In genomic region chr2:172967036-172967982, GRCh38 we compare ENCODE assay signal across 25 cellular contexts.
DNase-seq lines count a peak whose midpoint lies in the region; ATAC-seq, FAIRE-seq and TF ChIP-seq lines count a peak whose summit lies in the region.
"Had no signal": no experiment of that assay in that cellular context is flagged by ENCODE, and none has a peak within 500 bp of the region (broad histone marks: within the 10 kb centered on the region; RNA-seq: fewer than 3 reads in every experiment).

No MANE protein-coding gene starts in this region.

- 77% methylated on average over 16 of the region's 16 CpGs for WGBS in A549 (ENCODE audit: missing lambda C conversion rate)

- H3K79me2 ChIP-seq in PC-3 (ENCODE audit: low read length), result no peaks in the 10 kb centered on the region
- no peaks in the 10 kb centered on the region for H3K79me2 ChIP-seq in fibroblast of lung (ENCODE audit: control insufficient read depth, insufficient read depth, low read length)
- no peaks in the 10 kb centered on the region for H3K79me2 ChIP-seq in osteoblast (ENCODE audit: insufficient read depth, low read length)
- H3K79me2 ChIP-seq in MM.1S (ENCODE audit: low read length), result no peaks in the 10 kb centered on the region
- H3K79me2 ChIP-seq: hepatocyte, parathyroid adenoma had no signal

- TF ChIP-seq POLR2A in A549 (IDR thresholded peaks at IDR 0.05; ENCODE audit: low read length), result no peak

- H3K9me3 ChIP-seq in A549, result no peaks in the 10 kb centered on the region
- H3K9me3 ChIP-seq in PC-3 (ENCODE audit: low read length), result no peaks in the 10 kb centered on the region
- no peaks in the 10 kb centered on the region for H3K9me3 ChIP-seq in fibroblast of lung (ENCODE audit: control insufficient read depth, insufficient read depth, low read depth, low read length)
- H3K9me3 ChIP-seq in osteoblast (ENCODE audit: low read depth, low read length), result no peaks in the 10 kb centered on the region
- no peaks in the 10 kb centered on the region for H3K9me3 ChIP-seq in MM.1S (replicated peaks; ENCODE audit: insufficient read depth, low read length)
- H3K9me3 ChIP-seq: BLaER1 treated with 17β-estradiol and CSF1 and Interleukin-3, amounts not matched to agents 10 nM and 100 nM; Caco-2; SJSA1 had no signal

- no peak for TF ChIP-seq EP300 in A549 (IDR thresholded peaks at IDR 0.05)

- H3K9ac ChIP-seq in PC-3 (ENCODE audit: low read length) (no peak overlapping the region), fibroblast of lung (ENCODE audit: insufficient read depth, low read length) (no peak overlapping the region), MM.1S (ENCODE audit: low read length) (no peak overlapping the region)
- H3K9ac ChIP-seq: BLaER1 treated with 17β-estradiol and CSF1 and Interleukin-3, amounts not matched to agents 10 nM and 100 nM; parathyroid adenoma had no signal

- peak overlapping the region; percentile 9 to 42; a peak in 1 of 6 replicates for H3K27ac ChIP-seq in A549
- H3K27ac ChIP-seq in PC-3 (ENCODE audit: low read length), result no peak overlapping the region
- H3K27ac ChIP-seq in fibroblast of lung (ENCODE audit: insufficient read depth, low read length), result no peak overlapping the region
- no peak overlapping the region for H3K27ac ChIP-seq in osteoblast (ENCODE audit: low read depth, low read length)
- H3K27ac ChIP-seq in MM.1S (ENCODE audit: low read length), result no peak overlapping the region
- H3K27ac ChIP-seq: BLaER1 treated with 17β-estradiol and CSF1 and Interleukin-3, amounts not matched to agents 10 nM and 100 nM; foreskin keratinocyte; hepatocyte; parathyroid adenoma; SJSA1 had no signal

- H3K4me1 ChIP-seq in A549 (peaks cover 29% of the 10 kb centered on the region), PC-3 (ENCODE audit: insufficient read depth, low read length) (peaks cover 45% of the 10 kb centered on the region), fibroblast of lung (ENCODE audit: control insufficient read depth, extremely low read depth, insufficient read depth, low read length) (peaks cover 13% of the 10 kb centered on the region), osteoblast (ENCODE audit: insufficient read depth, low read length) (peaks cover 25% of the 10 kb centered on the region), MM.1S (ENCODE audit: low read length) (no peaks in the 10 kb centered on the region)
- H3K4me1 ChIP-seq: Caco-2, parathyroid adenoma had no signal

- H3K4me2 ChIP-seq in A549 (peak overlapping the region; percentile 46), PC-3 (ENCODE audit: low read length) (peak overlapping the region; percentile 41), fibroblast of lung (ENCODE audit: extremely low read depth, insufficient read depth, low read length) (peak overlapping the region; percentile 48), osteoblast (ENCODE audit: insufficient read depth, low read length) (peak overlapping the region; percentile 12), MM.1S (ENCODE audit: low read depth, low read length) (no peak overlapping the region)
- H3K4me2 ChIP-seq: BLaER1 treated with 17β-estradiol and CSF1 and Interleukin-3, amounts not matched to agents 10 nM and 100 nM; hepatocyte had no signal

- H3K36me3 ChIP-seq in PC-3 (ENCODE audit: low read depth, low read length) (no peaks in the 10 kb centered on the region), fibroblast of lung (ENCODE audit: control insufficient read depth, insufficient read depth, low read length) (no peaks in the 10 kb centered on the region), osteoblast (ENCODE audit: insufficient read depth, low read length) (no peaks in the 10 kb centered on the region), MM.1S (replicated peaks; ENCODE audit: insufficient read depth, low read length) (no peaks in the 10 kb centered on the region)
- H3K36me3 ChIP-seq: BLaER1 treated with 17β-estradiol and CSF1 and Interleukin-3, amounts not matched to agents 10 nM and 100 nM; SJSA1 had no signal

- no peak for FAIRE-seq in A549 (lab: Jason Lieb, UNC)

- TF ChIP-seq CTCF in A549 (IDR thresholded peaks at IDR 0.05) (no peak), PC-3 (conservative IDR thresholded peaks at IDR 0.05; ENCODE audit: low read depth, low read length) (no peak), fibroblast of lung (conservative IDR thresholded peaks at IDR 0.05 in 1 of 2, IDR thresholded peaks at IDR 0.05 in 1 of 2; ENCODE audit: low read depth in 1 of 2, low read length in 2 of 2) (no peak), osteoblast (IDR thresholded peaks at IDR 0.05; ENCODE audit: extremely low read depth, low read depth, low read length) (no peak), MM.1S (IDR thresholded peaks at IDR 0.05; ENCODE audit: low read length) (no peak)

- H3K4me3 ChIP-seq in A549, result no peak overlapping the region
- no peak overlapping the region for H3K4me3 ChIP-seq in PC-3 (ENCODE audit: low read length)
- H3K4me3 ChIP-seq in fibroblast of lung (replicated peaks in 1 of 4; ENCODE audit: control extremely low read depth in 1 of 4, insufficient read depth in 1 of 4, low read depth in 3 of 4, low read length in 4 of 4), result no peak overlapping the region
- H3K4me3 ChIP-seq in osteoblast (ENCODE audit: insufficient read depth, low read length), result no peak overlapping the region
- H3K4me3 ChIP-seq in MM.1S (ENCODE audit: low read length), result no peak overlapping the region
- H3K4me3 ChIP-seq: BLaER1 treated with 17β-estradiol and CSF1 and Interleukin-3, amounts not matched to agents 10 nM and 100 nM; hepatocyte; SJSA1 had no signal

- no peak for TF ChIP-seq RAD21 in A549 (conservative IDR thresholded peaks at IDR 0.05 in 1 of 2, IDR thresholded peaks at IDR 0.05 in 1 of 2)

- POLR2A ChIA-PET in A549 (lab: Yijun Ruan, JAX), result no interaction called here
- POLR2A ChIA-PET in PC-3 (lab: Charles Lee; ENCODE audit: unreplicated experiment), result no interaction called here

- no peaks in the 10 kb centered on the region for H3K9me2 ChIP-seq in PC-3 (replicated peaks; ENCODE audit: low read length)
- no peaks in the 10 kb centered on the region for H3K9me2 ChIP-seq in MM.1S (replicated peaks; ENCODE audit: insufficient read depth, low read length)

- H3K27me3 ChIP-seq in PC-3 (ENCODE audit: low read length) (no peaks in the 10 kb centered on the region), fibroblast of lung (ENCODE audit: control insufficient read depth, insufficient read depth, low read length) (no peaks in the 10 kb centered on the region), osteoblast (ENCODE audit: insufficient read depth, low read length) (peaks cover 5% of the 10 kb centered on the region), MM.1S (replicated peaks; ENCODE audit: insufficient read depth, low read length) (no peaks in the 10 kb centered on the region)
- H3K27me3 ChIP-seq: BLaER1 treated with 17β-estradiol and CSF1 and Interleukin-3, amounts not matched to agents 10 nM and 100 nM; foreskin keratinocyte; hepatocyte; SJSA1 had no signal

- intact Hi-C loops in PC-3 (cut with micrococcal nuclease), result loop anchor here (5.0 kb wide), 1 partner anchor 35 kb away; no protein-coding TSS in a partner anchor

- H3F3A ChIP-seq in PC-3 (ENCODE audit: low read length, unreplicated experiment) (no peaks in the 10 kb centered on the region), MM.1S (ENCODE audit: insufficient read depth, low read length) (no peaks in the 10 kb centered on the region)

- CTCF ChIA-PET in A549 (lab: Yijun Ruan, JAX), result interaction anchor here (1.0 to 5.4 kb wide), 6 partner anchors 9 to 482 kb away, joined by 3 to 28 read pairs (median 5); no protein-coding TSS in a partner anchor
- CTCF ChIA-PET in PC-3 (lab: Charles Lee), result interaction anchor here (0.6 kb wide), 1 partner anchor 59 kb away, joined by 3 read pairs; no protein-coding TSS in a partner anchor

- BruUV-seq in PC-3 (replicated peaks; lab: Mats Ljungman, UMichigan), result no TSS peak

- DNase-seq in A549 (ENCODE audit: low read depth in 1 of 2, low spot score in 1 of 2) (no peak), PC-3 (no peak), fibroblast of lung (ENCODE audit: low read depth in 2 of 2) (no peak), osteoblast (ENCODE audit: insufficient read length, low spot score, missing footprints) (no peak), T1000 (lab: John Stamatoyannopoulos, UW) (no peak), MM.1S (no peak)
- DNase-seq in activated CD8-positive, alpha-beta memory T cell treated with anti-CD3 and anti-CD28 coated beads, Interleukin-2, amount 50 U/mL, for 48 hours, result no peak
- no peak for DNase-seq in activated CD4-positive, CD25-positive, alpha-beta regulatory T cell (lab: John Stamatoyannopoulos, UW)
- DNase-seq: activated CD4-positive, alpha-beta T cell treated with anti-CD3 and anti-CD28 coated beads, Interleukin-2, amount 10 ng/mL, durations not matched to agents 24 days and 14 days; Caco-2; cerebellar nuclear complex; DND-41; foreskin keratinocyte; KG1; midbrain; natural killer cell; NCI-H146; NCI-H2171; NCI-H524 treated with DMSO at 0.1 percent for 48 hours; NK-92 treated with Interleukin-12 subunit alpha and Interleukin-12 subunit beta, amount 100 ng/mL, for 24 hours; T-helper 17 cell had no signal

- H2AFZ ChIP-seq in PC-3 (ENCODE audit: low read length) (no peak overlapping the region), fibroblast of lung (ENCODE audit: low read length) (no peak overlapping the region), osteoblast (ENCODE audit: low read length) (no peak overlapping the region), MM.1S (ENCODE audit: low read length) (no peak overlapping the region)
- H2AFZ ChIP-seq: hepatocyte, parathyroid adenoma had no signal

- no peaks in the 10 kb centered on the region for H4K20me1 ChIP-seq in PC-3 (ENCODE audit: low read length)
- H4K20me1 ChIP-seq in fibroblast of lung (ENCODE audit: control insufficient read depth, extremely low read depth, insufficient read depth, low read length), result no peaks in the 10 kb centered on the region
- no peaks in the 10 kb centered on the region for H4K20me1 ChIP-seq in osteoblast (ENCODE audit: insufficient read depth, low read length)
- no peaks in the 10 kb centered on the region for H4K20me1 ChIP-seq in MM.1S (ENCODE audit: insufficient read depth, low read length)
- H4K20me1 ChIP-seq: BLaER1 treated with 17β-estradiol and CSF1 and Interleukin-3, amounts not matched to agents 10 nM and 100 nM had no signal

- ATAC-seq in A549 (peak in 1 of 2 experiments; percentile 27; a peak in 1 of 6 replicates), PC-3 (no peak)
- ATAC-seq: foreskin keratinocyte, natural killer cell, T-helper 17 cell had no signal

TF ChIP-seq in A549, 52 proteins besides CTCF, POLR2A, EP300 and RAD21 (continues in another document):
- TF ChIP-seq EHMT2 (IDR thresholded peaks at IDR 0.05; ENCODE audit: low read depth) (no peak), ZSCAN20 (CRISPR knock-in tag; IDR thresholded peaks at IDR 0.05) (no peak), RCOR1 (IDR thresholded peaks at IDR 0.05; ENCODE audit: low read depth, low read length) (no peak), E2F6 (IDR thresholded peaks at IDR 0.05; ENCODE audit: borderline replicate concordance, low read depth) (no peak), KDM1A (IDR thresholded peaks at IDR 0.05; ENCODE audit: low read depth) (no peak), CHD2 (IDR thresholded peaks at IDR 0.05; ENCODE audit: low read length, partially characterized antibody) (no peak)

Comparison
In these comparisons a context has a peak if more than half of its experiments do, and no peak if none do; other contexts are left out.
1. H3K27ac ChIP-seq: peak in A549 (2 of 2); none in PC-3 (single experiment), fibroblast of lung (single experiment), osteoblast (single experiment) and MM.1S (single experiment).